ENCODE assay signal across 8 cellular contexts in genomic region chr19:47240996-47241918, GRCh38. TPM values are rescaled to one million over a fixed set of nuclear protein-coding genes. Genes with fewer than 3 reads are reported as not detected.
DNase-seq lines count a peak whose midpoint lies in the region; ATAC-seq, FAIRE-seq and TF ChIP-seq lines count a peak whose summit lies in the region.

No MANE protein-coding gene starts in this region.

- no peak for TF ChIP-seq EP300 in A549 (IDR thresholded peaks at IDR 0.05)

- H3K4me2 ChIP-seq in A549: peak overlapping the region; percentile 74
- no peak overlapping the region for H3K4me2 ChIP-seq in H9 (ENCODE audit: insufficient read depth, insufficient read length, low read length)
- H3K4me2 ChIP-seq in fibroblast of lung (ENCODE audit: extremely low read depth, insufficient read depth, low read length): peak overlapping the region; percentile 84

- H3K4me1 ChIP-seq in A549 (peaks cover 33% of the 10 kb centered on the region), H9 (ENCODE audit: insufficient read depth, low read length) (peaks cover 3% of the 10 kb centered on the region; the same call in 1 of the 2 replicates), fibroblast of lung (ENCODE audit: control insufficient read depth, extremely low read depth, insufficient read depth, low read length) (peaks cover 14% of the 10 kb centered on the region), upper lobe of right lung (peaks cover 24% of the 10 kb centered on the region)

- TF ChIP-seq RAD21 in A549 (conservative IDR thresholded peaks at IDR 0.05 in 1 of 2, IDR thresholded peaks at IDR 0.05 in 1 of 2): no peak

- no peak overlapping the region for H4K5ac ChIP-seq in H9 (ENCODE audit: insufficient read length, low read depth, low read length)

- no peak overlapping the region for H4K8ac ChIP-seq in H9 (replicated peaks; ENCODE audit: insufficient read length, low read depth, low read length)

- H3K4me3 ChIP-seq in A549 (peak overlapping the region; percentile 16; the same call in 2 of the 3 replicates), fibroblast of lung (replicated peaks in 1 of 4; ENCODE audit: control extremely low read depth in 1 of 4, insufficient read depth in 1 of 4, low read depth in 3 of 4, low read length in 4 of 4) (peak overlapping the region in 1 of 4 experiments; percentile 19), upper lobe of right lung (no peak overlapping the region)

- no peak overlapping the region for H3K27ac Mint-ChIP-seq in H9

- H3K79me1 ChIP-seq in H9 (ENCODE audit: insufficient read depth, low read depth, low read length, poor library complexity, severe bottlenecking): no peaks in the 10 kb centered on the region

- peaks cover 17 to 25% of the 10 kb centered on the region in 2 experiments for H3K4me1 Mint-ChIP-seq in H9
- peaks cover 32% of the 10 kb centered on the region for H3K4me1 Mint-ChIP-seq in activated T-cell treated with anti-CD3 and anti-CD28 coated beads, Interleukin-2, amount 50 U/mL, for 4 hours (ENCODE audit: low read depth)

- no peak overlapping the region for H3T11ph ChIP-seq in H9 (ENCODE audit: low read length)

- H3K36me3 Mint-ChIP-seq in H9 (ENCODE audit: insufficient read depth in 1 of 3, low read depth in 3 of 3): no peaks in the 10 kb centered on the region; a peak in 1 of 7 replicates
- H3K36me3 Mint-ChIP-seq in activated T-cell treated with anti-CD3 and anti-CD28 coated beads, Interleukin-2, amount 50 U/mL, for 4 hours (ENCODE audit: insufficient read depth): no peaks in the 10 kb centered on the region

- H2BK20ac ChIP-seq in H9 (ENCODE audit: low read depth, low read length, poor library complexity, severe bottlenecking): no peak overlapping the region

- no peak overlapping the region for H2BK120ac ChIP-seq in H9 (ENCODE audit: low read depth, low read length, poor library complexity, severe bottlenecking)

- WGBS in A549 (ENCODE audit: missing lambda C conversion rate): 25% methylated on average over 24 of the region's 27 CpGs
- no CpG with 5 or more reads among the region's 27 CpGs for WGBS in H9 (ENCODE audit: extremely low coverage, insufficient read length, low lambda C conversion rate)

- H3K9me3 ChIP-seq in A549: no peaks in the 10 kb centered on the region
- H3K9me3 ChIP-seq in H9 (ENCODE audit: control insufficient read depth, low read depth, low read length): no peaks in the 10 kb centered on the region
- no peaks in the 10 kb centered on the region for H3K9me3 ChIP-seq in fibroblast of lung (ENCODE audit: control insufficient read depth, insufficient read depth, low read depth, low read length)
- H3K9me3 ChIP-seq in upper lobe of right lung: no peaks in the 10 kb centered on the region

- no peak overlapping the region for H2BK15ac ChIP-seq in H9 (ENCODE audit: low read depth, low read length)

- no peak overlapping the region for H3K9ac ChIP-seq in H9 (ENCODE audit: extremely low read depth, insufficient read length, low read length)
- peak overlapping the region; percentile 16 for H3K9ac ChIP-seq in fibroblast of lung (ENCODE audit: insufficient read depth, low read length)

- H3K79me2 ChIP-seq in H9 (ENCODE audit: insufficient read depth, low read length) (no peaks in the 10 kb centered on the region), fibroblast of lung (ENCODE audit: control insufficient read depth, insufficient read depth, low read length) (no peaks in the 10 kb centered on the region)

- H3K18ac ChIP-seq in H9 (ENCODE audit: insufficient read length, low read depth, low read length): peak overlapping the region; percentile 22

- H2AFZ ChIP-seq in H9 (ENCODE audit: low read length) (no peak overlapping the region), fibroblast of lung (ENCODE audit: low read length) (peak overlapping the region; percentile 29)

- no peak for TF ChIP-seq POLR2A in A549 (IDR thresholded peaks at IDR 0.05; ENCODE audit: low read length)

- no peak overlapping the region for H3K56ac ChIP-seq in H9 (ENCODE audit: insufficient read length, low read depth, low read length)

- no peak overlapping the region for H2AK5ac ChIP-seq in H9 (ENCODE audit: insufficient read length, low read length)

- H4K20me1 ChIP-seq in H9 (ENCODE audit: control insufficient read depth, insufficient read depth, insufficient read length) (no peaks in the 10 kb centered on the region), fibroblast of lung (ENCODE audit: control insufficient read depth, extremely low read depth, insufficient read depth, low read length) (no peaks in the 10 kb centered on the region)

- TF ChIP-seq CTCF in A549 (IDR thresholded peaks at IDR 0.05) (no peak), H9 (conservative IDR thresholded peaks at IDR 0.05) (no peak), fibroblast of lung (conservative IDR thresholded peaks at IDR 0.05 in 1 of 2, IDR thresholded peaks at IDR 0.05 in 1 of 2; ENCODE audit: low read depth in 1 of 2, low read length in 2 of 2) (no peak), omental fat pad (IDR thresholded peaks at IDR 0.05) (no peak), upper lobe of right lung (IDR thresholded peaks at IDR 0.05) (no peak)

- no peak overlapping the region for H2BK12ac ChIP-seq in H9 (ENCODE audit: insufficient read length, low read depth, low read length)

- H3K23ac ChIP-seq in H9 (ENCODE audit: insufficient read length, low read depth, low read length): no peak overlapping the region

- no peak overlapping the region for H3K4ac ChIP-seq in H9 (ENCODE audit: low read depth, low read length)

- intact Hi-C loops in upper lobe of right lung (cut with DNase I): no loop called here

- peak overlapping the region in 1 of 2 experiments; percentile 27; a peak in 1 of 5 replicates for H3K4me3 Mint-ChIP-seq in H9
- H3K4me3 Mint-ChIP-seq in activated T-cell treated with anti-CD3 and anti-CD28 coated beads, Interleukin-2, amount 50 U/mL, for 4 hours: peak overlapping the region; percentile 26

- H3K9me3 Mint-ChIP-seq in H9: peaks cover 0 to under 1% of the 10 kb centered on the region in 2 experiments; a peak in 2 of 5 replicates
- no peaks in the 10 kb centered on the region for H3K9me3 Mint-ChIP-seq in activated T-cell treated with anti-CD3 and anti-CD28 coated beads, Interleukin-2, amount 50 U/mL, for 4 hours

- no peak for FAIRE-seq in A549 (lab: Jason Lieb, UNC)

- peak; percentile 8 to 46; a peak in 5 of 6 replicates for ATAC-seq in A549
- ATAC-seq in activated T-cell treated with anti-CD3 and anti-CD28 coated beads, Interleukin-2, amount 50 U/mL, for 4 hours: peak; percentile 51 to 53
- peak; percentile 65 for ATAC-seq in omental fat pad (ENCODE audit: low FRiP score)
- ATAC-seq in upper lobe of right lung: peak; percentile 66
- no peak for ATAC-seq in HG03520 (IDR thresholded peaks at IDR 0.05; ENCODE audit: unreplicated experiment)

- peaks cover 26% of the 10 kb centered on the region for H3K27me3 Mint-ChIP-seq in H9 (ENCODE audit: low read depth)
- H3K27me3 Mint-ChIP-seq in activated T-cell treated with anti-CD3 and anti-CD28 coated beads, Interleukin-2, amount 50 U/mL, for 4 hours (ENCODE audit: low read depth): peaks cover 2% of the 10 kb centered on the region

- H2BK5ac ChIP-seq in H9 (ENCODE audit: insufficient read length, low read length): no peak overlapping the region

- H3K23me2 ChIP-seq in H9 (ENCODE audit: insufficient read length, low read depth, low read length, poor library complexity, severe bottlenecking): peaks cover 14% of the 10 kb centered on the region

- DNase-seq in A549 (ENCODE audit: low read depth in 1 of 2, low spot score in 1 of 2): peak; percentile 69 to 83
- DNase-seq in H9: peak; percentile 95
- peak; percentile 36 for DNase-seq in NOMO-1 treated with DMSO at 0.1 percent for 48 hours (lab: John Stamatoyannopoulos, UW; ENCODE audit: unreplicated experiment)
- DNase-seq in activated T-cell treated with anti-CD3 and anti-CD28 coated beads, Interleukin-2, amount 50 U/mL, for 4 hours: peak; percentile 92
- peak; percentile 76 to 77 for DNase-seq in fibroblast of lung (ENCODE audit: low read depth in 2 of 2)
- peak; percentile 76 for DNase-seq in omental fat pad (ENCODE audit: low spot score)
- peak; percentile 90 for DNase-seq in upper lobe of right lung

- no peak overlapping the region for H4K91ac ChIP-seq in H9 (ENCODE audit: insufficient read length, low read depth, low read length)

- H3K27me3 ChIP-seq in H9 (ENCODE audit: insufficient read depth, low read length) (peaks cover 2% of the 10 kb centered on the region; the same call in 1 of the 2 replicates), fibroblast of lung (ENCODE audit: control insufficient read depth, insufficient read depth, low read length) (no peaks in the 10 kb centered on the region), upper lobe of right lung (no peaks in the 10 kb centered on the region)

- H3K36me3 ChIP-seq in fibroblast of lung (ENCODE audit: control insufficient read depth, insufficient read depth, low read length) (no peaks in the 10 kb centered on the region), upper lobe of right lung (no peaks in the 10 kb centered on the region)

- H3K27ac ChIP-seq in A549: peak overlapping the region; percentile 57 to 84
- no peak overlapping the region for H3K27ac ChIP-seq in H9 (ENCODE audit: insufficient read length, low read depth, low read length)
- no peak overlapping the region for H3K27ac ChIP-seq in fibroblast of lung (ENCODE audit: insufficient read depth, low read length)
- no peak overlapping the region for H3K27ac ChIP-seq in upper lobe of right lung

- peak overlapping the region; percentile 33; the same call in 1 of the 2 replicates for H3K14ac ChIP-seq in H9 (ENCODE audit: insufficient read depth, low read length)

- CTCF ChIA-PET in A549 (lab: Yijun Ruan, JAX): interaction anchor here (0.5 to 7.4 kb wide), 3 partner anchors 30 to 357 kb away, joined by 3 to 41 read pairs (median 3); no protein-coding TSS in a partner anchor

- POLR2A ChIA-PET in A549 (lab: Yijun Ruan, JAX): interaction anchor here (1.0 to 2.6 kb wide), 2 partner anchors 9 to 15 kb away, joined by 3 to 19 read pairs; no protein-coding TSS in a partner anchor

RNA-seq across cellular contexts. Expression of gene BBC3, which starts 10.3 kb away (rescaled TPM):
- polyA plus RNA-seq in A549 (2011; rRNA removed) (3.6 and 6.0 TPM in 2 replicates), A549 (2017; fragmentation: RNase III; extraction: RNeasy Plus Mini Kit Qiagen cat#74134 plus additional on column Dnase treatment) (8.9 to 9.4 TPM (median 8.9 TPM) in 3 replicates), fibroblast of lung (1.4 and 2.4 TPM in 2 replicates)
- 8.9 and 15.7 TPM in 2 replicates for polyA plus RNA-seq in A549 (2012; cell fraction: cytosol; rRNA removed)
- 21.8 and 21.9 TPM in 2 replicates for polyA plus RNA-seq in A549 (2012; cell fraction: nucleus; rRNA removed)
- 3.2 and 5.3 TPM in 2 replicates for polyA minus RNA-seq in A549 (2011; rRNA and poly(A)+ RNA removed)
- total RNA-seq in H9 (2021) (23.2 and 24.8 TPM in 2 replicates), fibroblast of lung (37.7 and 38.3 TPM in 2 replicates), omental fat pad (1 to 10 TPM; 1.0 to 9.1 (median 1.8) TPM), upper lobe of right lung (20.1 TPM)
- total RNA-seq in activated T-cell treated with anti-CD3 and anti-CD28 coated beads, Interleukin-2, amount 50 U/mL, for 4 hours: 1 to 10 TPM; 4.4 to 6.0 (median 5.7) TPM
- 6.2 and 8.5 TPM in 2 replicates for polyA plus RNA-seq in fibroblast of lung (2012)
- 2.6 and 3.8 TPM in 2 replicates for polyA minus RNA-seq in fibroblast of lung (ENCODE audit: low replicate concordance)

RNA-seq across cellular contexts. Expression of gene CCDC9, which starts 15.1 kb away (rescaled TPM):
- 6.5 and 9.4 TPM in 2 replicates for polyA plus RNA-seq in A549 (2011; rRNA removed)
- polyA plus RNA-seq in A549 (2012; cell fraction: cytosol; rRNA removed): 8.2 and 9.1 TPM in 2 replicates
- 20.7 and 30.6 TPM in 2 replicates for polyA plus RNA-seq in A549 (2012; cell fraction: nucleus; rRNA removed)
- 22.2 to 25.7 TPM (median 24.6 TPM) in 3 replicates for polyA plus RNA-seq in A549 (2017; fragmentation: RNase III; extraction: RNeasy Plus Mini Kit Qiagen cat#74134 plus additional on column Dnase treatment)
- 1.7 and 6.1 TPM in 2 replicates for polyA minus RNA-seq in A549 (2011; rRNA and poly(A)+ RNA removed)
- total RNA-seq in H9 (2021): 34.4 and 36.9 TPM in 2 replicates
- 10 to 100 TPM; 24.0 to 34.5 (median 30.4) TPM for total RNA-seq in activated T-cell treated with anti-CD3 and anti-CD28 coated beads, Interleukin-2, amount 50 U/mL, for 4 hours
- 8.0 and 8.1 TPM in 2 replicates for total RNA-seq in fibroblast of lung
- polyA plus RNA-seq in fibroblast of lung: 5.4 and 7.2 TPM in 2 replicates
- 20.0 and 24.8 TPM in 2 replicates for polyA plus RNA-seq in fibroblast of lung (2012)
- 2.1 and 29.6 TPM in 2 replicates for polyA minus RNA-seq in fibroblast of lung (ENCODE audit: low replicate concordance)
- 10 to 100 TPM in 2 of 4 donors, 1 to 10 TPM in 2; 8.2 to 16.7 (median 12.5) TPM for total RNA-seq in omental fat pad
- 36.1 TPM for total RNA-seq in upper lobe of right lung

RNA-seq across cellular contexts. Expression of gene INAFM1, which starts 33.4 kb away (rescaled TPM):
- polyA plus RNA-seq in A549 (2011; rRNA removed) (1.5 and 1.6 TPM in 2 replicates), A549 (2017; fragmentation: RNase III; extraction: RNeasy Plus Mini Kit Qiagen cat#74134 plus additional on column Dnase treatment) (4.6 to 5.7 TPM (median 5.5 TPM) in 3 replicates), fibroblast of lung (1.9 and 2.0 TPM in 2 replicates)
- polyA plus RNA-seq in A549 (2012; cell fraction: cytosol; rRNA removed): 4.2 and 5.9 TPM in 2 replicates
- polyA plus RNA-seq in A549 (2012; cell fraction: nucleus; rRNA removed): 19.1 and 20.8 TPM in 2 replicates
- polyA minus RNA-seq in A549 (2011; rRNA and poly(A)+ RNA removed): 0.21 and 2.1 TPM in 2 replicates
- total RNA-seq in H9 (2021) (8.5 and 9.2 TPM in 2 replicates), fibroblast of lung (1.8 and 3.6 TPM in 2 replicates), omental fat pad (1 to 10 TPM; 3.3 to 8.2 (median 5.7) TPM), upper lobe of right lung (18.2 TPM)
- 10 to 100 TPM in 2 of 3 donors, 1 to 10 TPM in 1; 9.9 to 10.1 (median 10.0) TPM for total RNA-seq in activated T-cell treated with anti-CD3 and anti-CD28 coated beads, Interleukin-2, amount 50 U/mL, for 4 hours
- polyA plus RNA-seq in fibroblast of lung (2012): 17.9 and 20.4 TPM in 2 replicates
- polyA minus RNA-seq in fibroblast of lung (ENCODE audit: low replicate concordance): 2.7 and 5.7 TPM in 2 replicates

Comparison
In these comparisons a context has a peak if more than half of its experiments do, and no peak if none do; other contexts are left out.
1. DNase-seq: peak in every context shown above with its lines; median percentile 95 in H9; 92 in activated T-cell treated with anti-CD3 and anti-CD28 coated beads, Interleukin-2, amount 50 U/mL, for 4 hours; 90 in upper lobe of right lung; 76 in fibroblast of lung; 76 in A549; 76 in omental fat pad; 36 in NOMO-1 treated with DMSO at 0.1 percent for 48 hours.
2. H3K27ac ChIP-seq: peak in A549 (2 of 2); none in H9 (single experiment), fibroblast of lung (single experiment) and upper lobe of right lung (single experiment).